Comparison of ENCODE assay signal across 2 cellular contexts in the genomic region with DNA sequence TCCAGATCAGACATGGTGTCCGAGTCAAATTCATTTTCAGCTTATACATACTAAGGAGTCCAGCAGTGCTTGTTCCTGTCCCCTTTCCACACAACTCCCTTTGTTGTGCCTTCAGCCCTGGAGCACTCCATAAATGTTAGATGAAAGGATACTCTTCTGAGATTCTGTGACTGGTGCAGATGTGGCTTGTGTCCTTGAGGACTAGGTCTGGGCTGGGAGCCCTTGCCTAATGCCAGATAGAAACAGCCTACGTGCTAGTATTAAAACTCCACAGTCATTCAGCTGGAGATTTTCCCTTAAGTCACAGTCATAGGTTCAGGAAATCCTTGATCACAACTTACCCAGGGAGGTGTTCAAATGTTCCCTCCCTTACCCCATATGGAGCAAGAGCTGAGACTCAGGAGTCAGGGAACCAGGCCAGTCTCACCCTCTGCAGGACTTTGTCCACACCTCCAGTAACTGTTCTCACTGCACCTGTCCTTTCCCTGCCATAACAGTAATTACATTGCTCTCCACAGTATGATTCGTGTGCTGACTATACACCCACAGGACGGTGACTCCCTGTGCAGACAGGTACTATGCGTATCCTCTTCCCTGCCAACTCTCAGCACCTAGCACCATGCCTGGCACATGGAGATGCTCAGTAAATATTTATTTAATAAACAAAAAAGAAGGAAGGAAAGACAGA.
TF ChIP-seq lines count a peak whose summit lies in the region.

No MANE protein-coding gene starts in this region.

TF ChIP-seq in GM12891, 5 proteins besides CTCF, POLR2A, EP300 and RAD21:
- TF ChIP-seq POLR2AphosphoS5 (IDR thresholded peaks at IDR 0.05; ENCODE audit: low read depth, low read length) (no peak), POU2F2 (IDR thresholded peaks at IDR 0.05; ENCODE audit: low read depth, low read length) (no peak), TAF1 (IDR thresholded peaks at IDR 0.05; ENCODE audit: low read depth, low read length) (no peak), PAX5 (IDR thresholded peaks at IDR 0.05; ENCODE audit: insufficient read depth, low read length, severe bottlenecking) (no peak), SPI1 (IDR thresholded peaks at IDR 0.05; ENCODE audit: low read depth, low read length) (no peak)
TF ChIP-seq in GM12891: peak in this region for 0.

TF ChIP-seq in H1, 55 proteins besides CTCF, POLR2A, EP300 and RAD21:
- no peak for TF ChIP-seq E2F6 (IDR thresholded peaks at IDR 0.05)
- TF ChIP-seq CTBP2 (IDR thresholded peaks at IDR 0.05; ENCODE audit: borderline replicate concordance, insufficient read depth, insufficient read length, low read length), result no peak
- no peak for TF ChIP-seq KDM4A (IDR thresholded peaks at IDR 0.05; ENCODE audit: low read depth, low read length, severe bottlenecking)
- TF ChIP-seq JUN (IDR thresholded peaks at IDR 0.05; ENCODE audit: low read depth, low read length), result no peak
- TF ChIP-seq HDAC6 (IDR thresholded peaks at IDR 0.05; ENCODE audit: low read depth, low read length), result no peak
- no peak for TF ChIP-seq SP2 (IDR thresholded peaks at IDR 0.05; ENCODE audit: low read length)
- no peak for TF ChIP-seq TCF12 (IDR thresholded peaks at IDR 0.05; ENCODE audit: low read depth, low read length)
- TF ChIP-seq YY1 (IDR thresholded peaks at IDR 0.05; ENCODE audit: low read depth, low read length), result no peak
- TF ChIP-seq TAF7 (optimal IDR thresholded peaks at IDR 0.05; ENCODE audit: borderline replicate concordance, low read depth, low read length), result no peak
- no peak for TF ChIP-seq GABPA (IDR thresholded peaks at IDR 0.05; ENCODE audit: borderline replicate concordance, insufficient read depth, low read length)
- no peak for TF ChIP-seq KDM5A (IDR thresholded peaks at IDR 0.05; ENCODE audit: low read length)
- TF ChIP-seq SIRT6 (IDR thresholded peaks at IDR 0.05; ENCODE audit: low read length), result no peak
- TF ChIP-seq POLR2AphosphoS5 (IDR thresholded peaks at IDR 0.05; ENCODE audit: low read depth, low read length), result no peak
- no peak for TF ChIP-seq SAP30 (IDR thresholded peaks at IDR 0.05; ENCODE audit: insufficient read depth, insufficient replicate concordance, low read length)
- TF ChIP-seq, protein P1, sequence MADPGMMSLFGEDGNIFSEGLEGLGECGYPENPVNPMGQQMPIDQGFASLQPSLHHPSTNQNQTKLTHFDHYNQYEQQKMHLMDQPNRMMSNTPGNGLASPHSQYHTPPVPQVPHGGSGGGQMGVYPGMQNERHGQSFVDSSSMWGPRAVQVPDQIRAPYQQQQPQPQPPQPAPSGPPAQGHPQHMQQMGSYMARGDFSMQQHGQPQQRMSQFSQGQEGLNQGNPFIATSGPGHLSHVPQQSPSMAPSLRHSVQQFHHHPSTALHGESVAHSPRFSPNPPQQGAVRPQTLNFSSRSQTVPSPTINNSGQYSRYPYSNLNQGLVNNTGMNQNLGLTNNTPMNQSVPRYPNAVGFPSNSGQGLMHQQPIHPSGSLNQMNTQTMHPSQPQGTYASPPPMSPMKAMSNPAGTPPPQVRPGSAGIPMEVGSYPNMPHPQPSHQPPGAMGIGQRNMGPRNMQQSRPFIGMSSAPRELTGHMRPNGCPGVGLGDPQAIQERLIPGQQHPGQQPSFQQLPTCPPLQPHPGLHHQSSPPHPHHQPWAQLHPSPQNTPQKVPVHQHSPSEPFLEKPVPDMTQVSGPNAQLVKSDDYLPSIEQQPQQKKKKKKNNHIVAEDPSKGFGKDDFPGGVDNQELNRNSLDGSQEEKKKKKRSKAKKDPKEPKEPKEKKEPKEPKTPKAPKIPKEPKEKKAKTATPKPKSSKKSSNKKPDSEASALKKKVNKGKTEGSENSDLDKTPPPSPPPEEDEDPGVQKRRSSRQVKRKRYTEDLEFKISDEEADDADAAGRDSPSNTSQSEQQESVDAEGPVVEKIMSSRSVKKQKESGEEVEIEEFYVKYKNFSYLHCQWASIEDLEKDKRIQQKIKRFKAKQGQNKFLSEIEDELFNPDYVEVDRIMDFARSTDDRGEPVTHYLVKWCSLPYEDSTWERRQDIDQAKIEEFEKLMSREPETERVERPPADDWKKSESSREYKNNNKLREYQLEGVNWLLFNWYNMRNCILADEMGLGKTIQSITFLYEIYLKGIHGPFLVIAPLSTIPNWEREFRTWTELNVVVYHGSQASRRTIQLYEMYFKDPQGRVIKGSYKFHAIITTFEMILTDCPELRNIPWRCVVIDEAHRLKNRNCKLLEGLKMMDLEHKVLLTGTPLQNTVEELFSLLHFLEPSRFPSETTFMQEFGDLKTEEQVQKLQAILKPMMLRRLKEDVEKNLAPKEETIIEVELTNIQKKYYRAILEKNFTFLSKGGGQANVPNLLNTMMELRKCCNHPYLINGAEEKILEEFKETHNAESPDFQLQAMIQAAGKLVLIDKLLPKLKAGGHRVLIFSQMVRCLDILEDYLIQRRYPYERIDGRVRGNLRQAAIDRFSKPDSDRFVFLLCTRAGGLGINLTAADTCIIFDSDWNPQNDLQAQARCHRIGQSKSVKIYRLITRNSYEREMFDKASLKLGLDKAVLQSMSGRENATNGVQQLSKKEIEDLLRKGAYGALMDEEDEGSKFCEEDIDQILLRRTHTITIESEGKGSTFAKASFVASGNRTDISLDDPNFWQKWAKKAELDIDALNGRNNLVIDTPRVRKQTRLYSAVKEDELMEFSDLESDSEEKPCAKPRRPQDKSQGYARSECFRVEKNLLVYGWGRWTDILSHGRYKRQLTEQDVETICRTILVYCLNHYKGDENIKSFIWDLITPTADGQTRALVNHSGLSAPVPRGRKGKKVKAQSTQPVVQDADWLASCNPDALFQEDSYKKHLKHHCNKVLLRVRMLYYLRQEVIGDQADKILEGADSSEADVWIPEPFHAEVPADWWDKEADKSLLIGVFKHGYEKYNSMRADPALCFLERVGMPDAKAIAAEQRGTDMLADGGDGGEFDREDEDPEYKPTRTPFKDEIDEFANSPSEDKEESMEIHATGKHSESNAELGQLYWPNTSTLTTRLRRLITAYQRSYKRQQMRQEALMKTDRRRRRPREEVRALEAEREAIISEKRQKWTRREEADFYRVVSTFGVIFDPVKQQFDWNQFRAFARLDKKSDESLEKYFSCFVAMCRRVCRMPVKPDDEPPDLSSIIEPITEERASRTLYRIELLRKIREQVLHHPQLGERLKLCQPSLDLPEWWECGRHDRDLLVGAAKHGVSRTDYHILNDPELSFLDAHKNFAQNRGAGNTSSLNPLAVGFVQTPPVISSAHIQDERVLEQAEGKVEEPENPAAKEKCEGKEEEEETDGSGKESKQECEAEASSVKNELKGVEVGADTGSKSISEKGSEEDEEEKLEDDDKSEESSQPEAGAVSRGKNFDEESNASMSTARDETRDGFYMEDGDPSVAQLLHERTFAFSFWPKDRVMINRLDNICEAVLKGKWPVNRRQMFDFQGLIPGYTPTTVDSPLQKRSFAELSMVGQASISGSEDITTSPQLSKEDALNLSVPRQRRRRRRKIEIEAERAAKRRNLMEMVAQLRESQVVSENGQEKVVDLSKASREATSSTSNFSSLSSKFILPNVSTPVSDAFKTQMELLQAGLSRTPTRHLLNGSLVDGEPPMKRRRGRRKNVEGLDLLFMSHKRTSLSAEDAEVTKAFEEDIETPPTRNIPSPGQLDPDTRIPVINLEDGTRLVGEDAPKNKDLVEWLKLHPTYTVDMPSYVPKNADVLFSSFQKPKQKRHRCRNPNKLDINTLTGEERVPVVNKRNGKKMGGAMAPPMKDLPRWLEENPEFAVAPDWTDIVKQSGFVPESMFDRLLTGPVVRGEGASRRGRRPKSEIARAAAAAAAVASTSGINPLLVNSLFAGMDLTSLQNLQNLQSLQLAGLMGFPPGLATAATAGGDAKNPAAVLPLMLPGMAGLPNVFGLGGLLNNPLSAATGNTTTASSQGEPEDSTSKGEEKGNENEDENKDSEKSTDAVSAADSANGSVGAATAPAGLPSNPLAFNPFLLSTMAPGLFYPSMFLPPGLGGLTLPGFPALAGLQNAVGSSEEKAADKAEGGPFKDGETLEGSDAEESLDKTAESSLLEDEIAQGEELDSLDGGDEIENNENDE (IDR thresholded peaks at IDR 0.05; ENCODE audit: insufficient replicate concordance, low read length), result no peak
- TF ChIP-seq, protein P2, sequence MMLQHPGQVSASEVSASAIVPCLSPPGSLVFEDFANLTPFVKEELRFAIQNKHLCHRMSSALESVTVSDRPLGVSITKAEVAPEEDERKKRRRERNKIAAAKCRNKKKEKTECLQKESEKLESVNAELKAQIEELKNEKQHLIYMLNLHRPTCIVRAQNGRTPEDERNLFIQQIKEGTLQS (IDR thresholded peaks at IDR 0.05; ENCODE audit: insufficient read depth, low read depth, low read length), result no peak
- TF ChIP-seq CHD1 (IDR thresholded peaks at IDR 0.05; ENCODE audit: low read depth, low read length), result no peak
- no peak for TF ChIP-seq ZNF274 (IDR thresholded peaks at IDR 0.05; ENCODE audit: borderline replicate concordance, extremely low read depth, low read length)
- TF ChIP-seq KDM1A (IDR thresholded peaks at IDR 0.05; ENCODE audit: borderline replicate concordance, low read length), result no peak
- TF ChIP-seq SUZ12 (IDR thresholded peaks at IDR 0.05; ENCODE audit: low read length), result no peak
TF ChIP-seq in H1: peak in this region for 0.
